ENCODE assay signal across 1 cellular context in the genomic region with DNA sequence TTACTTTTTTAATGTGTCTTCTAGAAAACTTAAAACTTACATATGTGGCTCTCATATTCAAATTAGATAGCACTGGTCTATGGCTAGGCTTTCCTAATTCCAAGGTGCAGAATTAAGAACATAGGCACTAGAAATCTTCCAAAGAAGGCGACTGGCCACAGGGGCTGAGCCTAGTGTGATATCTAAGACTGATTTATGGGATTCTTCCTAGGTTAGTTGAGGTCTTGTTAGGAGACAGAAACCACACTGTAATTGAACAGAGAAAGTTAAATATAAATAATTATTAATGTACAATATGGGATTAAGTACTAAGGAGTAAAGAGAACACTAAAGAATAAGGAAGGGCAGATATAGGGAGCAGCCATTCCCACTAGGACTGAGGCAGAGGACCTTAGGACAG.
TF ChIP-seq lines count a peak whose summit lies in the region.

No MANE protein-coding gene starts in this region.

TF ChIP-seq in IMR-90, 13 proteins besides CTCF, POLR2A, EP300 and RAD21:
- TF ChIP-seq, protein P1, sequence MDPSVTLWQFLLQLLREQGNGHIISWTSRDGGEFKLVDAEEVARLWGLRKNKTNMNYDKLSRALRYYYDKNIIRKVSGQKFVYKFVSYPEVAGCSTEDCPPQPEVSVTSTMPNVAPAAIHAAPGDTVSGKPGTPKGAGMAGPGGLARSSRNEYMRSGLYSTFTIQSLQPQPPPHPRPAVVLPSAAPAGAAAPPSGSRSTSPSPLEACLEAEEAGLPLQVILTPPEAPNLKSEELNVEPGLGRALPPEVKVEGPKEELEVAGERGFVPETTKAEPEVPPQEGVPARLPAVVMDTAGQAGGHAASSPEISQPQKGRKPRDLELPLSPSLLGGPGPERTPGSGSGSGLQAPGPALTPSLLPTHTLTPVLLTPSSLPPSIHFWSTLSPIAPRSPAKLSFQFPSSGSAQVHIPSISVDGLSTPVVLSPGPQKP (IDR thresholded peaks at IDR 0.05; ENCODE audit: borderline replicate concordance, low read depth, low read length): no peak
- TF ChIP-seq RFX5 (IDR thresholded peaks at IDR 0.05; ENCODE audit: low read depth, low read length): no peak
TF ChIP-seq in IMR-90: peak in this region for 0.
